Comparison of ENCODE assay signal across 17 cellular contexts in the genomic region with DNA sequence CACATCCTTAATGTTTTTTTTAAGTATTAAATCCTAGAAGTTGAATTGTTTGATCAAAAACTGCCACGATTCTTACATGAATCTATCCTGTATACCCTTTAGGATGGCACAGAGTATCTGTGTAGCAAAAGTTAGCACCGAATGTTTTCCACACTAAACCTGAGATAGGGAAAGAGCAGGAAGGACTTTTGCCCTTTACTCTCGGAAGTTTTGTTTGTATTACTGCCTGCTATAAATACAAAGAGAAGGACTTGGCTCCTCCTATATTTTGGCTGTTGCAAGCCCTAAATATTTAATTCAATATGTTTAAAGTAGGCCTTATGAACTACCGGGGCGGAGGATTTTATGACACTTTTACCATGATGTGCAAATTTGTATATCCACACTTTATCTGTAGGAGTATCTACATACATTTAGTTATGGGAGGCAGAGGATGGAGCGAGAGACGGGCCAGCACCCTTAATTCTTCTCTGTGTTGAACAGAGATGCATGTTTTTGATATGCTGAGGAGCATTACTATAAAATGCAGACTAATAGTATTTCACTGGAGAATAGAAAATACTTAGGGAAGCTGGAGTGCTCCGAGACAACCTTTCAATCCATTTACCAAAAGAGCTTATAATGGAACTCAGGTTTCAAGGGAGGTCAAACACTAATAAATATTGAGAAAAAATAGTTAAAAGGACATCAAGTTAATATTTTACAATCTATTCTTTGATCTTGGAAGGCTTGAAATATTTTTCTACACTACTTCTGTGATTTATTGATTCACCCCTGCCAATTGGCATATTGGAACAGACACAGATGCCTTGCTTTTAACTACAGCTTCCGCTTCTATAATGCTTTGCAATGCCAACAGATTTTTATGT.
DNase-seq lines count a peak whose midpoint lies in the region; ATAC-seq and TF ChIP-seq lines count a peak whose summit lies in the region.
"Had no signal": no experiment of that assay in that cellular context is flagged by ENCODE, and none has a peak within 500 bp of the region (broad histone marks: within the 10 kb centered on the region; RNA-seq: fewer than 3 reads in every experiment).

No MANE protein-coding gene starts in this region.

- H3K4me1 ChIP-seq in hepatocyte (ENCODE audit: insufficient read depth), result peaks cover 15% of the 10 kb centered on the region
- peaks cover 10% of the 10 kb centered on the region for H3K4me1 ChIP-seq in mucosa of descending colon (ENCODE audit: low read depth)
- H3K4me1 ChIP-seq: BLaER1 had no signal

- no peaks in the 10 kb centered on the region for H3K36me3 Mint-ChIP-seq in activated T-helper 17 cell treated with anti-CD3 and anti-CD28 coated beads, Interleukin-2, amount 50 U/mL, for 72 hours (ENCODE audit: low read depth)

- H4K20me1 ChIP-seq in hepatocyte (ENCODE audit: insufficient read depth, poor library complexity, severe bottlenecking), result no peaks in the 10 kb centered on the region
- H4K20me1 ChIP-seq: BLaER1 had no signal

- H3K4me3 ChIP-seq in LNCaP clone FGC (ENCODE audit: low read depth, low read length) (no peak overlapping the region), hepatocyte (no peak overlapping the region), mucosa of descending colon (no peak overlapping the region)
- H3K4me3 ChIP-seq: BLaER1, K562 had no signal

- intact Hi-C loops in mucosa of descending colon (cut with DNase I, micrococcal nuclease), result no loop called here

- no peaks in the 10 kb centered on the region for H3K27me3 ChIP-seq in hepatocyte
- H3K27me3 ChIP-seq: BLaER1 had no signal

- peak overlapping the region; percentile 29 for H3K4me2 ChIP-seq in hepatocyte
- H3K4me2 ChIP-seq: BLaER1 had no signal

- no peaks in the 10 kb centered on the region for H3K79me2 ChIP-seq in hepatocyte

- H3K9me3 ChIP-seq in hepatocyte (ENCODE audit: low read depth) (no peaks in the 10 kb centered on the region), mucosa of descending colon (no peaks in the 10 kb centered on the region)
- H3K9me3 ChIP-seq: BLaER1 had no signal

- no peaks in the 10 kb centered on the region for H3K36me3 ChIP-seq in hepatocyte (replicated peaks; ENCODE audit: insufficient read depth, low read depth)
- H3K36me3 ChIP-seq in mucosa of descending colon (ENCODE audit: low read depth), result no peaks in the 10 kb centered on the region
- H3K36me3 ChIP-seq: BLaER1 had no signal

- DNase-seq in HT-29 (ENCODE audit: low spot score) (peak; percentile 50), LNCaP clone FGC (ENCODE audit: low read depth) (peak; percentile 52), hepatocyte (ENCODE audit: low spot score) (peak; percentile 35), mucosa of descending colon (no peak), NCI-H226 (no peak)
- DNase-seq: CD4-positive, alpha-beta T cell; DMS53; MM.1S; NCI-H2029; NCI-H774; RPMI8226; SHP77 had no signal

- no peak overlapping the region for H3K27ac ChIP-seq in hepatocyte
- H3K27ac ChIP-seq: BLaER1, HL-60 had no signal

- no peak overlapping the region for H3K4me3 Mint-ChIP-seq in activated T-helper 17 cell treated with anti-CD3 and anti-CD28 coated beads, Interleukin-2, amount 50 U/mL, for 72 hours
- H3K4me3 Mint-ChIP-seq: CD4-positive, alpha-beta T cell had no signal

- no peak for TF ChIP-seq CTCF in LNCaP clone FGC (IDR thresholded peaks at IDR 0.05; ENCODE audit: control insufficient read depth, extremely low read depth, insufficient read depth)
- TF ChIP-seq CTCF in hepatocyte (IDR thresholded peaks at IDR 0.05; ENCODE audit: poor library complexity), result no peak
- no peak for TF ChIP-seq CTCF in mucosa of descending colon (IDR thresholded peaks at IDR 0.05)

- no peak overlapping the region for H2AFZ ChIP-seq in hepatocyte

- ATAC-seq in mucosa of descending colon, result peak; percentile 25
- ATAC-seq in activated T-helper 17 cell treated with anti-CD3 and anti-CD28 coated beads, Interleukin-2, amount 50 U/mL, for 72 hours (replicated peaks), result no peak
- ATAC-seq in HG03469 (IDR thresholded peaks at IDR 0.05; ENCODE audit: unreplicated experiment), result no peak
- ATAC-seq: K562 had no signal

- H3K27me3 Mint-ChIP-seq in activated T-helper 17 cell treated with anti-CD3 and anti-CD28 coated beads, Interleukin-2, amount 50 U/mL, for 72 hours, result no peaks in the 10 kb centered on the region
- H3K27me3 Mint-ChIP-seq: CD4-positive, alpha-beta T cell had no signal

- H3K4me1 Mint-ChIP-seq in activated T-helper 17 cell treated with anti-CD3 and anti-CD28 coated beads, Interleukin-2, amount 50 U/mL, for 72 hours, result no peaks in the 10 kb centered on the region

- H3K9me2 ChIP-seq in hepatocyte (replicated peaks; ENCODE audit: insufficient read depth), result no peaks in the 10 kb centered on the region

- H3K9me3 Mint-ChIP-seq in activated T-helper 17 cell treated with anti-CD3 and anti-CD28 coated beads, Interleukin-2, amount 50 U/mL, for 72 hours, result no peaks in the 10 kb centered on the region
- H3K9me3 Mint-ChIP-seq: CD4-positive, alpha-beta T cell had no signal

- 51% methylated on average over 9 of the region's 9 CpGs for WGBS in hepatocyte (ENCODE audit: low lambda C conversion rate, missing lambda C conversion rate)

- no peak overlapping the region for H3K27ac Mint-ChIP-seq in activated T-helper 17 cell treated with anti-CD3 and anti-CD28 coated beads, Interleukin-2, amount 50 U/mL, for 72 hours
- H3K27ac Mint-ChIP-seq: CD4-positive, alpha-beta T cell had no signal

Comparison
In these comparisons a context has a peak if more than half of its experiments do, and no peak if none do; other contexts are left out.
1. DNase-seq: peak in HT-29 (single experiment), LNCaP clone FGC (single experiment) and hepatocyte (single experiment); none in mucosa of descending colon (0 of 3) and NCI-H226 (single experiment).